ENCODE assay signal across 8 cellular contexts in genomic region chr17:38322156-38322779, GRCh38. TPM values are rescaled to one million over a fixed set of nuclear protein-coding genes. Genes with fewer than 3 reads are reported as not detected.
DNase-seq lines count a peak whose midpoint lies in the region; ATAC-seq and TF ChIP-seq lines count a peak whose summit lies in the region.

No MANE protein-coding gene starts in this region.

- H3K4me1 ChIP-seq in BE2C (peaks cover 21% of the 10 kb centered on the region), RWPE2 (ENCODE audit: insufficient read depth, poor library complexity, severe bottlenecking) (no peaks in the 10 kb centered on the region), sigmoid colon (peaks cover 0 to 5% (median 0%) of the 10 kb centered on the region in 4 donors)

- no peak overlapping the region for H3K27ac ChIP-seq in RWPE2 (ENCODE audit: poor library complexity, severe bottlenecking)
- no peak overlapping the region for H3K27ac ChIP-seq in sigmoid colon

- no peak for TF ChIP-seq EP300 in sigmoid colon (IDR thresholded peaks at IDR 0.05)

- ATAC-seq in RWPE2 (ENCODE audit: low read depth) (peak; percentile 69), GM19452 (IDR thresholded peaks at IDR 0.05; ENCODE audit: unreplicated experiment) (no peak), GM18868 (IDR thresholded peaks at IDR 0.05; ENCODE audit: unreplicated experiment) (no peak)

- TF ChIP-seq CTCF in BE2C (IDR thresholded peaks at IDR 0.05; ENCODE audit: low read depth, low read length) (peak; percentile 73), RWPE2 (IDR thresholded peaks at IDR 0.05; ENCODE audit: poor library complexity, severe bottlenecking) (peak; percentile 79), sigmoid colon (IDR thresholded peaks at IDR 0.05) (peak in 1 of 4 experiments; percentile 88)

- intact Hi-C loops in head of caudate nucleus (cut with DNase I), result no loop called here
- intact Hi-C loops in sigmoid colon (cut with DNase I), result no loop called here

- no peak overlapping the region for H3K4me3 ChIP-seq in BE2C (ENCODE audit: low read depth, low read length)
- no peak overlapping the region for H3K4me3 ChIP-seq in RWPE2 (ENCODE audit: severe bottlenecking)
- no peak overlapping the region for H3K4me3 ChIP-seq in sigmoid colon

- TF ChIP-seq POLR2A in sigmoid colon (IDR thresholded peaks at IDR 0.05), result no peak

- H3K9me3 ChIP-seq in BE2C (no peaks in the 10 kb centered on the region), RWPE2 (ENCODE audit: severe bottlenecking) (no peaks in the 10 kb centered on the region), sigmoid colon (no peaks in the 10 kb centered on the region)

- peak; percentile 78 for DNase-seq in BE2C
- DNase-seq in H4 (ENCODE audit: low spot score), result peak; percentile 34
- DNase-seq in RWPE2 (ENCODE audit: low spot score), result no peak
- peak; percentile 70 for DNase-seq in activated gamma-delta T cell treated with anti-CD3 and anti-CD28 coated beads, Interleukin-2, amount 50 U/mL, for 16 hours (ENCODE audit: low read depth)
- DNase-seq in head of caudate nucleus, result peak in 41 of 42 donors; percentile 37 to 89 (median 75)
- peak; percentile 76 for DNase-seq in sigmoid colon

- 18 to 35% methylated on average over 8 of the region's 8 CpGs for WGBS in sigmoid colon, 2 donors

- H3K27me3 ChIP-seq in BE2C (no peaks in the 10 kb centered on the region), RWPE2 (ENCODE audit: insufficient read depth, poor library complexity, severe bottlenecking) (no peaks in the 10 kb centered on the region), sigmoid colon (no peaks in the 10 kb centered on the region)

- H3K36me3 ChIP-seq in BE2C (peaks cover 19% of the 10 kb centered on the region), RWPE2 (ENCODE audit: low read depth) (peaks cover 39% of the 10 kb centered on the region), sigmoid colon (peaks cover 0 to 50% (median 13%) of the 10 kb centered on the region in 4 donors)

RNA-seq across cellular contexts. Expression of gene GPR179, which starts 21.5 kb away (rescaled TPM):
- 0.51 TPM for polyA plus RNA-seq in BE2C (2012; ENCODE audit: insufficient read depth, insufficient read length, low read depth)
- 0.06 TPM in 1 of 2 replicates, not detected in the other for total RNA-seq in H4 (2014; rRNA removed; shearing (Covaris generic))
- total RNA-seq in sigmoid colon, result under 1 TPM in 2 of 4 donors, not detected in 2; under 0.01 to 0.36 TPM
- under 1 TPM in 1 of 3 donors, not detected in 2; 0.09 TPM for polyA plus RNA-seq in sigmoid colon

RNA-seq across cellular contexts. Expression of gene MRPL45, which starts 25.3 kb away (rescaled TPM):
- 32.5 TPM for polyA plus RNA-seq in BE2C (2012; ENCODE audit: insufficient read depth, insufficient read length, low read depth)
- total RNA-seq in H4 (2014; rRNA removed; shearing (Covaris generic)), result 59.2 and 59.5 TPM in 2 replicates
- 10 to 100 TPM; 31.2 to 41.0 (median 33.6) TPM for total RNA-seq in sigmoid colon
- polyA plus RNA-seq in sigmoid colon, result 10 to 100 TPM; 35.8 to 38.1 (median 37.2) TPM

RNA-seq across cellular contexts. Expression of gene SOCS7, which starts 29.4 kb away (rescaled TPM):
- 18.0 TPM for polyA plus RNA-seq in BE2C (2012; ENCODE audit: insufficient read depth, insufficient read length, low read depth)
- 5.9 and 6.9 TPM in 2 replicates for total RNA-seq in H4 (2014; rRNA removed; shearing (Covaris generic))
- 10 to 100 TPM; 13.9 to 20.2 (median 17.3) TPM for total RNA-seq in sigmoid colon
- polyA plus RNA-seq in sigmoid colon, result 10 to 100 TPM in 1 of 3 donors, 1 to 10 TPM in 2; 1.2 to 12.6 (median 3.0) TPM
